8 cellular contexts compared by ENCODE assay signal in genomic region chr15:82045179-82045891, GRCh38. TPM values are rescaled to one million over a fixed set of nuclear protein-coding genes. Genes with fewer than 3 reads are reported as not detected.
DNase-seq lines count a peak whose midpoint lies in the region; ATAC-seq, FAIRE-seq and TF ChIP-seq lines count a peak whose summit lies in the region.

No MANE protein-coding gene starts in this region.

- H3K27me3 Mint-ChIP-seq in activated naive CD8-positive, alpha-beta T cell treated with anti-CD3 and anti-CD28 coated beads for 36 hours = peaks cover 33% of the 10 kb centered on the region

- intact Hi-C loops in heart left ventricle (cut with DNase I) = loop anchor here in 7 of 10 donors (5.0 to 10.0 kb wide), 17 partner anchors 88 to 1051 kb away; partner anchors contain the start of genes RPS17 (in 1 of the 7) and STARD5 (in 1 of the 7)

- H3K4me3 Mint-ChIP-seq in activated naive CD8-positive, alpha-beta T cell treated with anti-CD3 and anti-CD28 coated beads for 36 hours = peak overlapping the region; percentile 82

- peak; percentile 60 for DNase-seq in G401 (ENCODE audit: low spot score)
- peak; percentile 30 for DNase-seq in H54 (ENCODE audit: insufficient read length, low spot score)
- DNase-seq in NCI-H2227 treated with DMSO at 0.1 percent for 48 hours (lab: John Stamatoyannopoulos, UW) = peak; percentile 51
- peak; percentile 18 for DNase-seq in activated naive CD8-positive, alpha-beta T cell treated with anti-CD3 and anti-CD28 coated beads for 36 hours
- DNase-seq in heart left ventricle = peak; percentile 37 to 75 (median 52)
- peak; percentile 93 for DNase-seq in osteoblast (ENCODE audit: insufficient read length, low spot score, missing footprints)
- no peak for DNase-seq in NCI-H1048 (lab: John Stamatoyannopoulos, UW)

- no peaks in the 10 kb centered on the region for H3K9me3 Mint-ChIP-seq in activated naive CD8-positive, alpha-beta T cell treated with anti-CD3 and anti-CD28 coated beads for 36 hours

- FAIRE-seq in H54 (lab: Jason Lieb, UNC) = no peak

- in situ Hi-C loops in G401 (cut with HindIII; ENCODE audit: low sequenced_read_pairs) = no loop called here

- 0 to 3% (median 0%) methylated on average over 14 to 71 of the region's 71 CpGs for WGBS in heart left ventricle, 4 donors

- H3K9me3 ChIP-seq in heart left ventricle = no peaks in the 10 kb centered on the region
- no peaks in the 10 kb centered on the region for H3K9me3 ChIP-seq in osteoblast (ENCODE audit: low read depth, low read length)

- H3K36me3 ChIP-seq in heart left ventricle (peaks cover 0 to 16% (median 0%) of the 10 kb centered on the region in 9 donors), osteoblast (ENCODE audit: insufficient read depth, low read length) (peaks cover 3% of the 10 kb centered on the region)

- peaks cover 7% of the 10 kb centered on the region for H3K4me1 Mint-ChIP-seq in activated naive CD8-positive, alpha-beta T cell treated with anti-CD3 and anti-CD28 coated beads for 36 hours

- TF ChIP-seq POLR2A in H54 (IDR thresholded peaks at IDR 0.05; ENCODE audit: low read depth, low read length) = no peak
- no peak for TF ChIP-seq POLR2A in heart left ventricle (IDR thresholded peaks at IDR 0.05)

- H3K27ac ChIP-seq in heart left ventricle (peak overlapping the region; percentile 45 to 100 (median 97)), osteoblast (ENCODE audit: low read depth, low read length) (peak overlapping the region; percentile 70)

- H3K27me3 ChIP-seq in heart left ventricle (no peaks in the 10 kb centered on the region), osteoblast (ENCODE audit: insufficient read depth, low read length) (peaks cover 26% of the 10 kb centered on the region)

- no peak for TF ChIP-seq CTCF in heart left ventricle (IDR thresholded peaks at IDR 0.05)
- no peak for TF ChIP-seq CTCF in osteoblast (IDR thresholded peaks at IDR 0.05; ENCODE audit: extremely low read depth, low read depth, low read length)

- ATAC-seq in heart left ventricle (peak in 2 of 4 donors; percentile 8 to 11), GM18861 (IDR thresholded peaks at IDR 0.05; ENCODE audit: unreplicated experiment) (no peak)

- peaks cover 19% of the 10 kb centered on the region for H3K79me2 ChIP-seq in osteoblast (ENCODE audit: insufficient read depth, low read length)

- H2AFZ ChIP-seq in osteoblast (ENCODE audit: low read length) = peak overlapping the region; percentile 97

- H3K27ac Mint-ChIP-seq in activated naive CD8-positive, alpha-beta T cell treated with anti-CD3 and anti-CD28 coated beads for 36 hours = no peak overlapping the region

- peak overlapping the region; percentile 95 for H3K4me2 ChIP-seq in osteoblast (ENCODE audit: insufficient read depth, low read length)

- H3K4me3 ChIP-seq in heart left ventricle (peak overlapping the region; percentile 65 to 97 (median 87)), osteoblast (ENCODE audit: insufficient read depth, low read length) (peak overlapping the region; percentile 92)

- H3K4me1 ChIP-seq in heart left ventricle (peaks cover 0 to 43% (median 20%) of the 10 kb centered on the region in 12 donors), osteoblast (ENCODE audit: insufficient read depth, low read length) (peaks cover 4% of the 10 kb centered on the region)

- H3K36me3 Mint-ChIP-seq in activated naive CD8-positive, alpha-beta T cell treated with anti-CD3 and anti-CD28 coated beads for 36 hours = no peaks in the 10 kb centered on the region

- peaks cover 16% of the 10 kb centered on the region for H4K20me1 ChIP-seq in osteoblast (ENCODE audit: insufficient read depth, low read length)

RNA-seq across cellular contexts. Expression of gene MEX3B, which starts 0.5 kb away (rescaled TPM):
- total RNA-seq in G401 (2014; rRNA removed; shearing (Covaris generic)) = not detected in 2 replicates
- under 1 TPM; 0.33 to 0.40 TPM for total RNA-seq in activated naive CD8-positive, alpha-beta T cell treated with anti-CD3 and anti-CD28 coated beads for 36 hours
- total RNA-seq in heart left ventricle (1 to 10 TPM; 2.0 to 4.2 (median 3.0) TPM), osteoblast (11.2 and 15.2 TPM in 2 replicates)
- polyA plus RNA-seq in heart left ventricle = 1 to 10 TPM; 1.3 to 5.3 TPM
